Comparison of ENCODE assay signal across 26 cellular contexts in the genomic region with DNA sequence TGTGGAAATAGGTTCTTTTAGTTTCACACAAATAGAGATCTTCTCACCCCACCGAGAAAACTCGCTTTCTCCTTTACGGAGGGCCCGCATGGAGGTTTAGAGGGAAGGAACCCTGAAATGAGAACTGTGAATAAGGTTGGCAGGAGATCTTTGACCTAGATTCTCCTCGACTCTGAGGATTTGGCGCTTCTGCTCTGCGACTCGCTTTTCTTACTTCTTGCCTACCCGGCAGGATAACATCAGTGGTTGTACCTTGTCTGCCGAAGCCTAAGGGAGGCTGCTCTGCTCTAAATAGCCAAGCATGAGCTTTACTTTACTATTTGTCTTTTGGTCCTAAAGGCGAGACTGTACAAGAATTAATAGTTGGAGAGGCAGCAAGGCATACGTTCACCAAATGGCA.
"Had no signal": no experiment of that assay in that cellular context is flagged by ENCODE, and none has a peak within 500 bp of the region (broad histone marks: within the 10 kb centered on the region; RNA-seq: fewer than 3 reads in every experiment).

No MANE protein-coding gene starts in this region.

- H3K36me3 ChIP-seq: brain microvascular endothelial cell, WERI-Rb-1 had no signal

- ATAC-seq: activated CD4-positive, CD25-positive, alpha-beta regulatory T cell treated with anti-CD3 and anti-CD28 coated beads, Interleukin-2, amount 50 U/mL, for 24 hours; activated CD8-positive, alpha-beta T cell treated with anti-CD3 and anti-CD28 coated beads for 36 hours; activated T-cell treated with anti-CD3 and anti-CD28 coated beads, Interleukin-2, amount 50 U/mL, for 4 hours; activated T-helper 17 cell treated with anti-CD3 and anti-CD28 coated beads, Interleukin-2, amount 50 U/mL, for 72 hours; esophagus mucosa had no signal

- H3K27me3 ChIP-seq: brain microvascular endothelial cell, dorsolateral prefrontal cortex had no signal

- DNase-seq: activated B cell treated with CpG ODN at 0.5 μM for 24 hours; activated CD4-positive, alpha-beta T cell treated with anti-CD3 and anti-CD28 coated beads for 48 hours; activated CD4-positive, alpha-beta T cell treated with anti-CD3 and anti-CD28 coated beads, Interleukin-2, amount 50 U/mL, for 1 hour; activated CD4-positive, alpha-beta T cell treated with anti-CD3 and anti-CD28 coated beads, Interleukin-2, amount 50 U/mL, for 48 hours; activated CD8-positive, alpha-beta memory T cell treated with anti-CD3 and anti-CD28 coated beads for 24 hours; activated CD8-positive, alpha-beta T cell treated with anti-CD3 and anti-CD28 coated beads for 36 hours; activated effector memory CD4-positive, alpha-beta T cell treated with Interleukin-2 at 50 U/mL for 16 hours; activated gamma-delta T cell treated with Interleukin-2 at 50 U/mL for 16 hours; activated naive CD4-positive, alpha-beta T cell treated with anti-CD3 and anti-CD28 coated beads, Interleukin-2, amount 50 U/mL, for 16 hours; activated naive CD4-positive, alpha-beta T cell treated with Interleukin-2 at 50 U/mL for 16 hours; activated T-cell treated with anti-CD3 and anti-CD28 coated beads, Interleukin-2, amount 50 U/mL, for 4 hours; amniotic stem cell; anterior cingulate cortex; brain microvascular endothelial cell; cerebellar nuclear complex; effector memory CD4-positive, alpha-beta T cell; endodermal cell; foreskin fibroblast; head of caudate nucleus; T1000; WERI-Rb-1 had no signal

- H3K4me3 ChIP-seq: coronary artery, dorsolateral prefrontal cortex had no signal

- H3K27ac ChIP-seq: brain microvascular endothelial cell, coronary artery, WERI-Rb-1 had no signal
